In the genomic region with DNA sequence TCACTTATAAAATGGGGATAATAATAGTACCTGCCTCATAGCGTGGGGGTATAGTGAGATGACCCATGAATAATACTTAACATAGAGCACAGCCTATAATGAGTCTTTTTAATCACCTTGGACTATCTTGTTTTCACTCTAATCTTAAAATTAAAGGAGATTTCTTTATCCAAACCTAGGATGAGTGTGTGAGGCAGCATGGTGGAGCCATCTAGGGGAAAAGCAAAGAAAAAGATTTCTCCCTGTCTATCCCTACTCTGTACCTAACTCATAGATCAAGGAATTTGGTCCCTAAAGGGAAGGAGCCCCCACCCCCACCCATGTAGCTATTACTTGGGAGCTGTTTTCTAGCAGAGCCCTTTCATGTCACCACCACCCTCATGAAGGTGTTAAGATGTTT, we compare ENCODE assay signal across 1 cellular context.
TF ChIP-seq lines count a peak whose summit lies in the region.

No MANE protein-coding gene starts in this region.

TF ChIP-seq in H1, 55 proteins besides CTCF, POLR2A, EP300 and RAD21 (continued from another document):
- TF ChIP-seq ASH2L (IDR thresholded peaks at IDR 0.05; ENCODE audit: low read length) (no peak), CREB1 (IDR thresholded peaks at IDR 0.05) (no peak), CBX5 (IDR thresholded peaks at IDR 0.05; ENCODE audit: low read depth, low read length) (no peak), NANOG (IDR thresholded peaks at IDR 0.05; ENCODE audit: insufficient read depth, low read depth, low read length, poor library complexity, severe bottlenecking) (no peak), MAX (IDR thresholded peaks at IDR 0.05) (no peak), POU5F1 (IDR thresholded peaks at IDR 0.05; ENCODE audit: low read depth, low read length) (no peak)
- TF ChIP-seq, protein P1, sequence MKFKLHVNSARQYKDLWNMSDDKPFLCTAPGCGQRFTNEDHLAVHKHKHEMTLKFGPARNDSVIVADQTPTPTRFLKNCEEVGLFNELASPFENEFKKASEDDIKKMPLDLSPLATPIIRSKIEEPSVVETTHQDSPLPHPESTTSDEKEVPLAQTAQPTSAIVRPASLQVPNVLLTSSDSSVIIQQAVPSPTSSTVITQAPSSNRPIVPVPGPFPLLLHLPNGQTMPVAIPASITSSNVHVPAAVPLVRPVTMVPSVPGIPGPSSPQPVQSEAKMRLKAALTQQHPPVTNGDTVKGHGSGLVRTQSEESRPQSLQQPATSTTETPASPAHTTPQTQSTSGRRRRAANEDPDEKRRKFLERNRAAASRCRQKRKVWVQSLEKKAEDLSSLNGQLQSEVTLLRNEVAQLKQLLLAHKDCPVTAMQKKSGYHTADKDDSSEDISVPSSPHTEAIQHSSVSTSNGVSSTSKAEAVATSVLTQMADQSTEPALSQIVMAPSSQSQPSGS (IDR thresholded peaks at IDR 0.05; ENCODE audit: low read length), result no peak
TF ChIP-seq in H1: peak in this region for 0.
